9 cellular contexts compared by ENCODE assay signal in the genomic region with DNA sequence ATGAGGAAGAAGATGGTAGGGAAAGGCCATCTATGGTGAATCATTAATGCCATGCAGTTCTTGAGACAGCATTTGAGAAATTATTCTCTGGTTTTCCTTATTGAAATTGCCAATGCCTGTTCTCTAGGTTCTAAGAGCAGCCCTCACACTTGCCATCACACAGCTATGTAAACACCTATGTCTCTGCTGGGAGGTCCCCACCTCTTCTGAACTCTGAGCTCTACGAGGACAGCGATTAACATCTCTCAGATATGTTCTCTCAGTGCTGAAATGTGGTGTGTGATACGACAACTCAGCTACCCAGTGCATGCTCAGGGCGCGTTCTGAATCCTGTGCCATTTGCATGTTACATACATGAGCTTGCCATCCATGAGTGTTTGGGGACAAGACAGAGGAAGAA.
"Had no signal": no experiment of that assay in that cellular context is flagged by ENCODE, and none has a peak within 500 bp of the region (broad histone marks: within the 10 kb centered on the region; RNA-seq: fewer than 3 reads in every experiment).

No MANE protein-coding gene starts in this region.

- H3K4me1 ChIP-seq: HAP-1 had no signal

- H3K4me1 Mint-ChIP-seq: GM23338 had no signal

- H3K36me3 ChIP-seq: HAP-1 had no signal

- H3K9me3 Mint-ChIP-seq: GM23338, HFFc6 had no signal

- H3K9me3 ChIP-seq: HAP-1 had no signal

- FAIRE-seq: H1, H54, HTR-8/SVneo, K562 had no signal

- H3K27ac Mint-ChIP-seq: GM23338, HFFc6 had no signal

- H2AFZ ChIP-seq: GM23338 had no signal

- H3K4me2 ChIP-seq: GM23338 had no signal

- H3K4me3 Mint-ChIP-seq: GM23338, HFFc6 had no signal

- H3K4me3 ChIP-seq: GM23338, HAP-1, K562 had no signal

- ATAC-seq: GM23338, HCT116, K562 had no signal

- DNase-seq: HFFc6, IMR-90 had no signal
